In genomic region chr18:79416677-79417052, GRCh38 we compare ENCODE assay signal across 16 cellular contexts. TPM values are rescaled to one million over a fixed set of nuclear protein-coding genes. Genes with fewer than 3 reads are reported as not detected.
DNase-seq lines count a peak whose midpoint lies in the region; ATAC-seq and TF ChIP-seq lines count a peak whose summit lies in the region.
"Had no signal": no experiment of that assay in that cellular context is flagged by ENCODE, and none has a peak within 500 bp of the region (broad histone marks: within the 10 kb centered on the region; RNA-seq: fewer than 3 reads in every experiment).

No MANE protein-coding gene starts in this region.

- peaks cover 26% of the 10 kb centered on the region for H3K36me3 Mint-ChIP-seq in activated CD8-positive, alpha-beta T cell treated with anti-CD3 and anti-CD28 coated beads, Interleukin-2, amount 10 ng/mL, durations not matched to agents 7 days and 5 days (ENCODE audit: low read depth)
- H3K36me3 Mint-ChIP-seq in memory B cell (peaks cover 26% of the 10 kb centered on the region), MCF 10A (ENCODE audit: insufficient read depth, unreplicated experiment) (peaks cover 6% of the 10 kb centered on the region)

- CTCF ChIA-PET in activated CD8-positive, alpha-beta T cell treated with anti-CD3 and anti-CD28 coated beads, Interleukin-2, amount 10 ng/mL, durations not matched to agents 7 days and 5 days (lab: Charles Lee), result interaction anchor here (1.0 to 1.2 kb wide), 2 partner anchors 13 to 38 kb away, joined by 3 read pairs; no protein-coding TSS in a partner anchor
- CTCF ChIA-PET in MCF 10A (lab: Yijun Ruan, JAX), result interaction anchor here (0.6 kb wide), 1 partner anchor 530 kb away, joined by 3 read pairs; no protein-coding TSS in a partner anchor

- peak; percentile 33 for ATAC-seq in stimulated activated naive CD8-positive, alpha-beta T cell treated with anti-CD3 and anti-CD28 coated beads, Interleukin-15, amount 100 ng/mL, for 72 hours
- ATAC-seq in stimulated activated naive CD8-positive, alpha-beta T cell treated with anti-CD3 and anti-CD28 coated beads, Interleukin-15, Interleukin-2, amounts not matched to agents 100 U/mL and 50 U/mL, for 24 hours, result no peak
- ATAC-seq in activated CD8-positive, alpha-beta T cell treated with anti-CD3 and anti-CD28 coated beads, Interleukin-2, amount 10 ng/mL, durations not matched to agents 7 days and 5 days, result no peak
- ATAC-seq in memory B cell (ENCODE audit: low read depth), result no peak
- ATAC-seq: HepG2, PC-3 had no signal

- peak overlapping the region; percentile 69 to 79 for H3K27ac Mint-ChIP-seq in stimulated activated naive CD8-positive, alpha-beta T cell treated with anti-CD3 and anti-CD28 coated beads, Interleukin-15, amount 100 ng/mL, for 72 hours
- H3K27ac Mint-ChIP-seq in activated CD8-positive, alpha-beta T cell treated with anti-CD3 and anti-CD28 coated beads, Interleukin-2, amount 10 ng/mL, durations not matched to agents 7 days and 5 days, result peak overlapping the region; percentile 15
- peak overlapping the region; percentile 91 for H3K27ac Mint-ChIP-seq in memory B cell
- H3K27ac Mint-ChIP-seq in MCF 10A (ENCODE audit: low read depth, unreplicated experiment), result no peak overlapping the region
- H3K27ac Mint-ChIP-seq: HFFc6 had no signal

- no peak overlapping the region for H3K4me3 Mint-ChIP-seq in stimulated activated naive CD8-positive, alpha-beta T cell treated with anti-CD3 and anti-CD28 coated beads, Interleukin-15, amount 100 ng/mL, for 72 hours
- H3K4me3 Mint-ChIP-seq in activated CD8-positive, alpha-beta T cell treated with anti-CD3 and anti-CD28 coated beads, Interleukin-2, amount 10 ng/mL, durations not matched to agents 7 days and 5 days, result no peak overlapping the region
- H3K4me3 Mint-ChIP-seq in memory B cell (no peak overlapping the region), MCF 10A (ENCODE audit: unreplicated experiment) (no peak overlapping the region)
- H3K4me3 Mint-ChIP-seq: HFFc6 had no signal

- H3K27me3 Mint-ChIP-seq in stimulated activated naive CD8-positive, alpha-beta T cell treated with anti-CD3 and anti-CD28 coated beads, Interleukin-15, amount 100 ng/mL, for 72 hours, result no peaks in the 10 kb centered on the region
- H3K27me3 Mint-ChIP-seq in activated CD8-positive, alpha-beta T cell treated with anti-CD3 and anti-CD28 coated beads, Interleukin-2, amount 10 ng/mL, durations not matched to agents 7 days and 5 days (ENCODE audit: low read depth), result no peaks in the 10 kb centered on the region
- H3K27me3 Mint-ChIP-seq in memory B cell (no peaks in the 10 kb centered on the region), MCF 10A (ENCODE audit: insufficient read depth, unreplicated experiment) (no peaks in the 10 kb centered on the region)

- no TSS peak for BruUV-seq in MCF 10A (replicated peaks; lab: Mats Ljungman, UMichigan)

- intact Hi-C loops in MCF 10A (cut with micrococcal nuclease), result no loop called here

- peaks cover 54% of the 10 kb centered on the region for H3K4me1 Mint-ChIP-seq in stimulated activated naive CD8-positive, alpha-beta T cell treated with anti-CD3 and anti-CD28 coated beads, Interleukin-15, amount 100 ng/mL, for 72 hours
- peaks cover 3% of the 10 kb centered on the region for H3K4me1 Mint-ChIP-seq in activated CD8-positive, alpha-beta T cell treated with anti-CD3 and anti-CD28 coated beads, Interleukin-2, amount 10 ng/mL, durations not matched to agents 7 days and 5 days (ENCODE audit: low read depth)
- H3K4me1 Mint-ChIP-seq in memory B cell (peaks cover 27% of the 10 kb centered on the region), MCF 10A (ENCODE audit: insufficient read depth, unreplicated experiment) (no peaks in the 10 kb centered on the region)

- no peak for DNase-seq in stimulated activated naive CD8-positive, alpha-beta T cell treated with anti-CD3 and anti-CD28 coated beads, Interleukin-15, amount 100 ng/mL, for 72 hours
- no peak for DNase-seq in stimulated activated naive CD8-positive, alpha-beta T cell treated with anti-CD3 and anti-CD28 coated beads, Interleukin-15, Interleukin-2, amounts not matched to agents 100 U/mL and 50 U/mL, for 24 hours
- DNase-seq in activated CD8-positive, alpha-beta T cell treated with anti-CD3 and anti-CD28 coated beads, Interleukin-2, amount 10 ng/mL, durations not matched to agents 7 days and 5 days, result no peak
- DNase-seq in memory B cell (ENCODE audit: low spot score in 2 of 2), result no peak
- no peak for DNase-seq in MCF 10A (ENCODE audit: unreplicated experiment)
- no peak for DNase-seq in SIG-M5 (lab: John Stamatoyannopoulos, UW)
- no peak for DNase-seq in NCI-H748 treated with DMSO at 0.1 percent for 48 hours (lab: John Stamatoyannopoulos, UW)
- DNase-seq: DMS 273 treated with DMSO at 0.1 percent for 48 hours, HFFc6, KG1, MV-4-11, NCI-H1694 treated with DMSO at 0.1 percent for 48 hours, NCI-H524, PC-3, RPMI8226 had no signal

- no peak for TF ChIP-seq CTCF in MCF 10A (IDR thresholded peaks at IDR 0.05; ENCODE audit: unreplicated experiment)

- no peaks in the 10 kb centered on the region for H3K9me3 Mint-ChIP-seq in stimulated activated naive CD8-positive, alpha-beta T cell treated with anti-CD3 and anti-CD28 coated beads, Interleukin-15, amount 100 ng/mL, for 72 hours
- H3K9me3 Mint-ChIP-seq in activated CD8-positive, alpha-beta T cell treated with anti-CD3 and anti-CD28 coated beads, Interleukin-2, amount 10 ng/mL, durations not matched to agents 7 days and 5 days (ENCODE audit: insufficient read depth), result no peaks in the 10 kb centered on the region
- no peaks in the 10 kb centered on the region for H3K9me3 Mint-ChIP-seq in memory B cell
- H3K9me3 Mint-ChIP-seq in MCF 10A (ENCODE audit: unreplicated experiment), result peaks cover 14% of the 10 kb centered on the region

- POLR2A ChIA-PET in activated CD8-positive, alpha-beta T cell treated with anti-CD3 and anti-CD28 coated beads, Interleukin-2, amount 10 ng/mL, durations not matched to agents 7 days and 5 days (lab: Charles Lee), result no interaction called here
- POLR2A ChIA-PET in MCF 10A (lab: Yijun Ruan, JAX), result no interaction called here

RNA-seq across cellular contexts. Expression of gene NFATC1, which starts 20.9 kb away (rescaled TPM):
- 10 to 100 TPM; 26.5 to 28.1 TPM for total RNA-seq in activated CD8-positive, alpha-beta T cell treated with anti-CD3 and anti-CD28 coated beads, Interleukin-2, amount 10 ng/mL, durations not matched to agents 7 days and 5 days
- 2.0 and 3.7 TPM in 2 replicates for total RNA-seq in MCF 10A (2022)
- total RNA-seq: HepG2 had no signal
